9 cellular contexts compared by ENCODE assay signal in the genomic region with DNA sequence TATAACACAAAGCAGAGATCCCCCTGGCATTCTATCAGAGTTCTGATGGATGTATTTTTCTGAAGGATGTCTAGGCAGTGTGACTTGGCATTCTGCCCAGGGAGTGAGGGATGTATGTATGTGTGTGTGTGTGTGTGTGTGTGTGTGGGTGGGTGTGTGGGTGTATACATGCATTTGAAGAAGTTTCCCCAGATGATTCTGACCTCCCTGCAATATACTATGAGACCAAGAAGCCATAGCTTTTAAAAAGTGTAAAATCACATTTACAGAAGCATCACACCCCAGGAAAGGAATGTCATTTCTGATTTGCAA. TPM values are rescaled to one million over a fixed set of nuclear protein-coding genes. Genes with fewer than 3 reads are reported as not detected.
DNase-seq lines count a peak whose midpoint lies in the region; FAIRE-seq and TF ChIP-seq lines count a peak whose summit lies in the region.
"Had no signal": no experiment of that assay in that cellular context is flagged by ENCODE, and none has a peak within 500 bp of the region (broad histone marks: within the 10 kb centered on the region; RNA-seq: fewer than 3 reads in every experiment).

No MANE protein-coding gene starts in this region.

- no peaks in the 10 kb centered on the region for H3K4me1 ChIP-seq in breast epithelium
- peaks cover 0 to 6% of the 10 kb centered on the region in 2 experiments; a peak in 2 of 4 replicates for H3K4me1 ChIP-seq in SK-N-SH (ENCODE audit: control insufficient read depth in 1 of 2, insufficient read depth in 2 of 2, low read depth in 1 of 2, low read length in 1 of 2)
- no peaks in the 10 kb centered on the region for H3K4me1 ChIP-seq in testis
- H3K4me1 ChIP-seq in trophoblast cell (ENCODE audit: control insufficient read depth in 1 of 2, insufficient read depth in 2 of 2, low read length in 2 of 2), result no peaks in the 10 kb centered on the region

- 0 out of 4 replicates have a peak, but pooled peaks of 1 of the 2 experiments have one; percentile 13 for TF ChIP-seq EP300 in SK-N-SH (IDR thresholded peaks at IDR 0.05; ENCODE audit: borderline replicate concordance in 1 of 2, low read depth in 1 of 2, low read length in 1 of 2)

- H3K4me3 ChIP-seq in breast epithelium, result no peak overlapping the region
- H3K4me3 ChIP-seq in SK-N-SH (ENCODE audit: low read depth in 2 of 2, low read length in 1 of 2), result no peak overlapping the region
- no peak overlapping the region for H3K4me3 ChIP-seq in fibroblast of mammary gland (ENCODE audit: control insufficient read depth, low read depth, low read length)
- no peak overlapping the region for H3K4me3 ChIP-seq in testis
- H3K4me3 ChIP-seq in trophoblast cell (ENCODE audit: low read depth, low read length), result no peak overlapping the region

- H3K18ac ChIP-seq in trophoblast cell (ENCODE audit: low read length), result no peak overlapping the region

- H3K4me3 Mint-ChIP-seq in MCF 10A (ENCODE audit: unreplicated experiment), result no peak overlapping the region
- H3K4me3 Mint-ChIP-seq: endodermal cell had no signal

- H3K14ac ChIP-seq in trophoblast cell (ENCODE audit: low read length), result no peak overlapping the region

- intact Hi-C loops in MCF 10A (cut with micrococcal nuclease), result loop anchor here (5.0 kb wide), 1 partner anchor 422 kb away; no protein-coding TSS in a partner anchor
- intact Hi-C loops in breast epithelium (cut with DNase I; ENCODE audit: low total_unique reads), result no loop called here
- intact Hi-C loops in testis (cut with DNase I; ENCODE audit: low total_unique reads), result no loop called here

- H3K23ac ChIP-seq in trophoblast cell (ENCODE audit: low read length), result no peak overlapping the region

- BruUV-seq in MCF 10A (replicated peaks; lab: Mats Ljungman, UMichigan), result no TSS peak

- H3K4me2 ChIP-seq in SK-N-SH (peak overlapping the region; percentile 27; the same call in 1 of the 2 replicates), trophoblast cell (ENCODE audit: low read length) (no peak overlapping the region)

- POLR2A ChIA-PET in MCF 10A (lab: Yijun Ruan, JAX) (interaction anchor here (1.0 to 1.2 kb wide), 2 partner anchors 9 to 76 kb away, joined by 3 to 4 read pairs; no protein-coding TSS in a partner anchor), SK-N-SH (lab: Yijun Ruan, JAX) (no interaction called here)

- H2AK5ac ChIP-seq in trophoblast cell (ENCODE audit: low read length), result no peak overlapping the region

- no peak overlapping the region for H4K8ac ChIP-seq in trophoblast cell (ENCODE audit: low read depth, low read length)

- no peak overlapping the region for H3K27ac Mint-ChIP-seq in MCF 10A (ENCODE audit: low read depth, unreplicated experiment)
- H3K27ac Mint-ChIP-seq: endodermal cell had no signal

- no peaks in the 10 kb centered on the region for H3K79me2 ChIP-seq in SK-N-SH (ENCODE audit: insufficient read depth)
- no peaks in the 10 kb centered on the region for H3K79me2 ChIP-seq in trophoblast cell (ENCODE audit: control insufficient read depth, insufficient read depth, low read length, poor library complexity)

- H3K36me3 ChIP-seq in breast epithelium, result no peaks in the 10 kb centered on the region
- H3K36me3 ChIP-seq in SK-N-SH (replicated peaks in 1 of 2; ENCODE audit: control insufficient read depth in 1 of 2, insufficient read depth in 2 of 2, low read length in 1 of 2), result no peaks in the 10 kb centered on the region
- H3K36me3 ChIP-seq in testis (ENCODE audit: low read depth, missing control alignments), result no peaks in the 10 kb centered on the region
- H3K36me3 ChIP-seq in trophoblast cell (ENCODE audit: control insufficient read depth in 1 of 2, insufficient read depth in 2 of 2, low read length in 2 of 2), result no peaks in the 10 kb centered on the region

- no peak overlapping the region for H3K4ac ChIP-seq in trophoblast cell (ENCODE audit: low read depth, low read length)

- H3K9me3 ChIP-seq in breast epithelium (no peaks in the 10 kb centered on the region), SK-N-SH (no peaks in the 10 kb centered on the region), testis (no peaks in the 10 kb centered on the region), trophoblast cell (ENCODE audit: insufficient read depth, low read depth, low read length) (no peaks in the 10 kb centered on the region)

- no peak for TF ChIP-seq CTCF in MCF 10A (IDR thresholded peaks at IDR 0.05; ENCODE audit: unreplicated experiment)
- no peak for TF ChIP-seq CTCF in breast epithelium (IDR thresholded peaks at IDR 0.05)
- no peak for TF ChIP-seq CTCF in SK-N-SH (IDR thresholded peaks at IDR 0.05)
- TF ChIP-seq CTCF in fibroblast of mammary gland (conservative IDR thresholded peaks at IDR 0.05; ENCODE audit: control insufficient read depth, insufficient read depth, low read depth, low read length), result no peak
- no peak for TF ChIP-seq CTCF in testis (IDR thresholded peaks at IDR 0.05)

- peaks cover 8% of the 10 kb centered on the region for H3K4me1 Mint-ChIP-seq in MCF 10A (ENCODE audit: insufficient read depth, unreplicated experiment)

- no peak overlapping the region for H2BK12ac ChIP-seq in trophoblast cell (ENCODE audit: low read length)

- H3K27me3 ChIP-seq in breast epithelium (no peaks in the 10 kb centered on the region), SK-N-SH (ENCODE audit: insufficient read depth) (no peaks in the 10 kb centered on the region), testis (no peaks in the 10 kb centered on the region), trophoblast cell (ENCODE audit: insufficient read depth, low read length) (no peaks in the 10 kb centered on the region)

- no peaks in the 10 kb centered on the region for H3K9me3 Mint-ChIP-seq in MCF 10A (ENCODE audit: unreplicated experiment)
- H3K9me3 Mint-ChIP-seq: endodermal cell had no signal

- H3K36me3 Mint-ChIP-seq in MCF 10A (ENCODE audit: insufficient read depth, unreplicated experiment), result no peaks in the 10 kb centered on the region

- H3K79me1 ChIP-seq in trophoblast cell (ENCODE audit: low read length), result no peaks in the 10 kb centered on the region

- no peaks in the 10 kb centered on the region for H4K20me1 ChIP-seq in SK-N-SH (ENCODE audit: insufficient read depth)

- no peaks in the 10 kb centered on the region for H3K9me2 ChIP-seq in SK-N-SH

- H3F3A ChIP-seq in SK-N-SH (replicated peaks; ENCODE audit: insufficient read depth), result no peaks in the 10 kb centered on the region

- peak overlapping the region; percentile 58; the same call in 1 of the 2 replicates for H2AFZ ChIP-seq in SK-N-SH (ENCODE audit: low read depth)
- H2AFZ ChIP-seq in trophoblast cell (ENCODE audit: insufficient read depth, low read length, poor library complexity), result no peak overlapping the region

- H3K27ac ChIP-seq in breast epithelium, result no peak overlapping the region
- H3K27ac ChIP-seq in SK-N-SH (ENCODE audit: low read depth in 2 of 2, low read length in 1 of 2), result no peak overlapping the region
- no peak overlapping the region for H3K27ac ChIP-seq in testis
- no peak overlapping the region for H3K27ac ChIP-seq in trophoblast cell (ENCODE audit: low read depth, low read length)

- CTCF ChIA-PET in MCF 10A (lab: Yijun Ruan, JAX), result interaction anchor here (0.7 kb wide), 1 partner anchor 34 kb away, joined by 3 read pairs; no protein-coding TSS in a partner anchor
- CTCF ChIA-PET in SK-N-SH (lab: Yijun Ruan, JAX), result interaction anchor here (0.7 to 3.3 kb wide), 2 partner anchors 15 to 19 kb away, joined by 3 to 9 read pairs; no protein-coding TSS in a partner anchor

- H4K12ac ChIP-seq in trophoblast cell (ENCODE audit: low read depth, low read length), result no peak overlapping the region

- H3K9ac ChIP-seq in SK-N-SH (no peak overlapping the region), trophoblast cell (ENCODE audit: low read length) (no peak overlapping the region)

- FAIRE-seq in frontal cortex (lab: Jason Lieb, UNC), result no peak

- no peak overlapping the region for H2BK120ac ChIP-seq in trophoblast cell (ENCODE audit: insufficient read depth, low read length, poor library complexity)

- TF ChIP-seq POLR2A in breast epithelium (IDR thresholded peaks at IDR 0.05), result no peak
- no peak for TF ChIP-seq POLR2A in testis (IDR thresholded peaks at IDR 0.05)

- TF ChIP-seq RAD21 in SK-N-SH (IDR thresholded peaks at IDR 0.05; ENCODE audit: low read length), result no peak

- H3K27me3 Mint-ChIP-seq in MCF 10A (ENCODE audit: insufficient read depth, unreplicated experiment), result no peaks in the 10 kb centered on the region

- no peak overlapping the region for H4K91ac ChIP-seq in trophoblast cell (ENCODE audit: low read depth, low read length)

- H2BK5ac ChIP-seq in trophoblast cell (ENCODE audit: low read depth, low read length, poor library complexity), result no peak overlapping the region

- peak; percentile 30 for DNase-seq in MCF 10A (ENCODE audit: unreplicated experiment)
- DNase-seq in breast epithelium (ENCODE audit: low spot score in 2 of 2), result no peak
- peak; percentile 24 for DNase-seq in SK-N-SH
- peak; percentile 51 for DNase-seq in fibroblast of mammary gland (ENCODE audit: low read depth)
- DNase-seq in testis, result peak; percentile 28
- no peak for DNase-seq in trophoblast cell
- no peak for DNase-seq in NOMO-1 treated with DMSO at 0.1 percent for 48 hours (lab: John Stamatoyannopoulos, UW; ENCODE audit: unreplicated experiment)
- DNase-seq in frontal cortex (ENCODE audit: low spot score in 2 of 2), result no peak
- DNase-seq: endodermal cell had no signal

TF ChIP-seq in SK-N-SH, 30 proteins besides CTCF, POLR2A, EP300 and RAD21 (continues in another document):
- TF ChIP-seq, protein P1, sequence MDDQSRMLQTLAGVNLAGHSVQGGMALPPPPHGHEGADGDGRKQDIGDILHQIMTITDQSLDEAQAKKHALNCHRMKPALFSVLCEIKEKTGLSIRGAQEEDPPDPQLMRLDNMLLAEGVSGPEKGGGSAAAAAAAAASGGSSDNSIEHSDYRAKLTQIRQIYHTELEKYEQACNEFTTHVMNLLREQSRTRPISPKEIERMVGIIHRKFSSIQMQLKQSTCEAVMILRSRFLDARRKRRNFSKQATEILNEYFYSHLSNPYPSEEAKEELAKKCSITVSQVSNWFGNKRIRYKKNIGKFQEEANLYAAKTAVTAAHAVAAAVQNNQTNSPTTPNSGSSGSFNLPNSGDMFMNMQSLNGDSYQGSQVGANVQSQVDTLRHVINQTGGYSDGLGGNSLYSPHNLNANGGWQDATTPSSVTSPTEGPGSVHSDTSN (IDR thresholded peaks at IDR 0.05), result peak; percentile 24; the same call in 1 of the 2 replicates
- no peak for TF ChIP-seq FOSL2 (IDR thresholded peaks at IDR 0.05; ENCODE audit: borderline replicate concordance, low read depth)

RNA-seq across cellular contexts. Expression of a gene that starts 59.7 kb away (rescaled TPM):
- total RNA-seq in MCF 10A (2022) (327 and 493 TPM in 2 replicates), breast epithelium (100 to 1,000 TPM; 356 to 419 (median 394) TPM), testis (100 to 1,000 TPM; 313 to 366 TPM), frontal cortex (144 TPM)
- polyA plus RNA-seq in SK-N-SH (2012; rRNA removed) (193 and 197 TPM in 2 replicates), testis (ENCODE audit: insufficient read depth, low read depth, low replicate concordance) (246 TPM)
- polyA plus RNA-seq in SK-N-SH (2012; cell fraction: cytosol; rRNA removed), result 275 and 391 TPM in 2 replicates
- polyA plus RNA-seq in SK-N-SH (2012; cell fraction: nucleus; rRNA removed), result 122 and 161 TPM in 2 replicates
- polyA plus RNA-seq in trophoblast cell (2013), result 493 and 514 TPM in 2 replicates

Comparison
In these comparisons a context has a peak if more than half of its experiments do, and no peak if none do; other contexts are left out.
1. DNase-seq: peak in MCF 10A (single experiment), SK-N-SH (single experiment), fibroblast of mammary gland (single experiment) and testis (single experiment); none in breast epithelium (0 of 2), trophoblast cell (0 of 2), NOMO-1 treated with DMSO at 0.1 percent for 48 hours (single experiment) and frontal cortex (0 of 2).